In the genomic region with DNA sequence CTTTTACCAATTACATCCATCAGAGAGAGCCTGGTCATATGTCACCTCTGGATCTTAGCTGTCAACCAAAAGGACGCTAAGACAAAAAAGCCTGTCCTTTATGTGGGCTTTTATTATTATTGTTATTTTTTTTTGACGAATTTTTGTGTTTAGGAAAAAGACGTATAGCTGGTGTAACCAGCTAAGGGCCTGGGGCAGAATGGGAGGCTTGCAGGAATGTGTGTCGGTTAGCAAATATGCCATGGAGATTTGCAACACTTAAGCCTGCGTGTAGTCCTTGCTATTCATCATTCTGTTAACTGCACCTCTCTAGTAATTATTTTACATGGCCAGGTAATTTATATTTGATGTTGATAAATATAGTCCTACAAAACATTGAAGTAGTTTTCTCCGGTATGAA, we compare ENCODE assay signal across 26 cellular contexts.
"Had no signal": no experiment of that assay in that cellular context is flagged by ENCODE, and none has a peak within 500 bp of the region (broad histone marks: within the 10 kb centered on the region; RNA-seq: fewer than 3 reads in every experiment).

No MANE protein-coding gene starts in this region.

- H3K27ac ChIP-seq: heart left ventricle, left ventricle myocardium inferior, neural progenitor cell, neutrophil, parathyroid adenoma, psoas muscle, right lobe of liver, stomach, testis, thyroid gland, transverse colon, uterus had no signal

- H3K27me3 ChIP-seq: heart left ventricle, neural progenitor cell, neutrophil, right lobe of liver, stomach, testis, thyroid gland, transverse colon, uterus had no signal

- DNase-seq: heart left ventricle; hypothalamus; immature natural killer cell; left ventricle myocardium inferior; midbrain; naive thymus-derived CD8-positive, alpha-beta T cell; nephron progenitor cell; occipital lobe; psoas muscle; right lobe of liver; stimulated activated CD4-positive, alpha-beta T cell treated with anti-CD3 and anti-CD28 coated beads, Interleukin-1b, Interleukin-23, amount 100 ng/mL, for 48 hours; stimulated activated CD4-positive, alpha-beta T cell treated with anti-CD3 and anti-CD28 coated beads, Interleukin-2, amount 100 ng/mL, for 48 hours; stimulated activated CD4-positive, alpha-beta T cell treated with anti-CD3 and anti-CD28 coated beads, Interleukin-4, amount 100 ng/mL, for 4 hours; stimulated activated CD8-positive, alpha-beta memory T cell treated with anti-CD3 and anti-CD28 coated beads, Interleukin-4, amount 100 ng/mL, for 48 hours; stimulated activated naive CD8-positive, alpha-beta T cell treated with anti-CD3 and anti-CD28 coated beads, Interleukin-15, Interleukin-2, amounts not matched to agents 100 U/mL and 50 U/mL, for 24 hours; stomach; testis; thyroid gland; transverse colon; uterus had no signal

- H3K79me2 ChIP-seq: parathyroid adenoma had no signal

- ATAC-seq: heart left ventricle; naive thymus-derived CD8-positive, alpha-beta T cell; psoas muscle; right lobe of liver; stimulated activated memory B cell treated with anti-CD40 and anti-IgM and Interleukin-4, amounts not matched to agents 10 μg/mL and 1 μg/mL and 100 μg/mL, for 72 hours; stimulated activated naive CD8-positive, alpha-beta T cell treated with anti-CD3 and anti-CD28 coated beads, Interleukin-15, Interleukin-2, amounts not matched to agents 100 U/mL and 50 U/mL, for 24 hours had no signal

- H3K4me2 ChIP-seq: neural progenitor cell, smooth muscle cell had no signal

- H3K36me3 ChIP-seq: heart left ventricle, left ventricle myocardium inferior, neural progenitor cell, neutrophil, right lobe of liver, stomach, thyroid gland, transverse colon, uterus had no signal

- H3K9me3 ChIP-seq: neutrophil, psoas muscle, right lobe of liver, stomach, testis, thyroid gland, transverse colon, uterus had no signal

- H2AFZ ChIP-seq: neural progenitor cell, parathyroid adenoma had no signal

- H3K4me3 ChIP-seq: heart left ventricle, left ventricle myocardium inferior, lung, neural progenitor cell, psoas muscle, right lobe of liver, smooth muscle cell, stomach, testis, thyroid gland, transverse colon, uterus had no signal

- H3K9ac ChIP-seq: neural progenitor cell, parathyroid adenoma had no signal

- H3K4me1 ChIP-seq: heart left ventricle, left ventricle myocardium inferior, neural progenitor cell, parathyroid adenoma, psoas muscle, right lobe of liver, stomach, testis, thyroid gland, transverse colon, uterus had no signal
